In the genomic region with DNA sequence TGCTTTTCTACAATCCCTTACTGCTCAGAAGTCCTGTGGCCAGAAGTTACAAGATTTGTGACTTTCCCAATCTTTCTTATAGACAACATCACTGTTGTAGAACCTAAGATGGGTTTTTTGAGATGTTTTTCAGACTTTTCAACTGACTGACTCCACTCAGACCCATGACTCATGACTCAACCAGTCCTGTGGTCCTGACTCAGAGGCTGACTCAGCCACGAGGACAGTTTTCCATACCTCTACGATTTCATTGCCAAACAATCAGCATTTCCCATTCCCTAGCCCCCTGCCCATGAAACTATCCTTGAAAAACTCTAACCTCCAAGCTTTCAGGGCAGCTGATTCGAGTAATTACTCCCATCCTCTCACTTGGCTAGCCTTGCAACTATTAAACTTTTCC, we compare ENCODE assay signal across 10 cellular contexts.
DNase-seq lines count a peak whose midpoint lies in the region; ATAC-seq and TF ChIP-seq lines count a peak whose summit lies in the region.
"Had no signal": no experiment of that assay in that cellular context is flagged by ENCODE, and none has a peak within 500 bp of the region (broad histone marks: within the 10 kb centered on the region; RNA-seq: fewer than 3 reads in every experiment).

No MANE protein-coding gene starts in this region.

- no peaks in the 10 kb centered on the region for H3K4me1 ChIP-seq in psoas muscle
- H3K4me1 ChIP-seq: right lobe of liver had no signal

- TF ChIP-seq CTCF in psoas muscle (IDR thresholded peaks at IDR 0.05), result no peak

- intact Hi-C loops in psoas muscle (cut with DNase I), result no loop called here

- no peak overlapping the region for H3K27ac ChIP-seq in psoas muscle
- H3K27ac ChIP-seq: right lobe of liver had no signal

- H3K9me3 ChIP-seq in psoas muscle, result peaks cover 4% of the 10 kb centered on the region
- H3K9me3 ChIP-seq: right lobe of liver had no signal

- 56 to 71% (median 61%) methylated on average over 3 of the region's 3 CpGs for WGBS in psoas muscle, 3 donors

- H3K36me3 ChIP-seq in psoas muscle (ENCODE audit: insufficient read depth in 1 of 2, low read depth in 1 of 2), result peaks cover 0 to 4% of the 10 kb centered on the region in 2 donors
- H3K36me3 ChIP-seq: right lobe of liver had no signal

- ATAC-seq in psoas muscle (peak; percentile 32 to 77 (median 56)), HG03565 (IDR thresholded peaks at IDR 0.05; ENCODE audit: unreplicated experiment) (no peak), GM21717 (IDR thresholded peaks at IDR 0.05; ENCODE audit: unreplicated experiment) (no peak)

- no peaks in the 10 kb centered on the region for H3K27me3 ChIP-seq in psoas muscle (ENCODE audit: insufficient read depth in 3 of 3, low read length in 2 of 3)
- H3K27me3 ChIP-seq: right lobe of liver had no signal

- no peak overlapping the region for H3K4me3 ChIP-seq in psoas muscle
- H3K4me3 ChIP-seq: right lobe of liver had no signal

- peak; percentile 92 for DNase-seq in EL
- DNase-seq in MV-4-11 (lab: John Stamatoyannopoulos, UW), result peak; percentile 23
- DNase-seq in dedifferentiated amniotic fluid mesenchymal stem cell (ENCODE audit: extremely low spot score), result peak; percentile 59
- peak in 1 of 2 donors; percentile 19 for DNase-seq in psoas muscle
- DNase-seq in DMS 273 (lab: John Stamatoyannopoulos, UW; ENCODE audit: unreplicated experiment), result no peak
- no peak for DNase-seq in NCI-H2081 treated with DMSO at 0.1 percent for 48 hours (lab: John Stamatoyannopoulos, UW)
- DNase-seq: activated CD8-positive, alpha-beta memory T cell treated with anti-CD3 and anti-CD28 coated beads, Interleukin-2, amount 50 U/mL, for 48 hours; right lobe of liver had no signal

Comparison
In these comparisons a context has a peak if more than half of its experiments do, and no peak if none do; other contexts are left out.
1. DNase-seq: peak in EL (single experiment), MV-4-11 (single experiment) and dedifferentiated amniotic fluid mesenchymal stem cell (single experiment); none in DMS 273 (single experiment) and NCI-H2081 treated with DMSO at 0.1 percent for 48 hours (single experiment).
2. ATAC-seq: peak in psoas muscle (4 of 4); none in HG03565 (single experiment) and GM21717 (single experiment).